Comparison of ENCODE assay signal across 21 cellular contexts in genomic region chr14:101226265-101226602, GRCh38.
DNase-seq lines count a peak whose midpoint lies in the region; TF ChIP-seq lines count a peak whose summit lies in the region.
"Had no signal": no experiment of that assay in that cellular context is flagged by ENCODE, and none has a peak within 500 bp of the region (broad histone marks: within the 10 kb centered on the region; RNA-seq: fewer than 3 reads in every experiment).

No MANE protein-coding gene starts in this region.

- H3K27ac ChIP-seq in neural progenitor cell: no peak overlapping the region
- H3K27ac ChIP-seq: 22Rv1, Peyer's patch had no signal

- no peak overlapping the region for H3K4me2 ChIP-seq in neural progenitor cell
- H3K4me2 ChIP-seq: GM23338 had no signal

- no peak overlapping the region for H3K4me3 ChIP-seq in neural progenitor cell
- H3K4me3 ChIP-seq: GM23338, Peyer's patch had no signal

- no peaks in the 10 kb centered on the region for H3K27me3 Mint-ChIP-seq in activated CD4-positive, alpha-beta memory T cell treated with anti-CD3 and anti-CD28 coated beads, Interleukin-2, amount 10 ng/mL, durations not matched to agents 7 days and 5 days
- H3K27me3 Mint-ChIP-seq in activated CD4-positive, alpha-beta memory T cell treated with anti-CD3 and anti-CD28 coated beads for 36 hours: peaks cover 9% of the 10 kb centered on the region
- H3K27me3 Mint-ChIP-seq in neural progenitor cell (ENCODE audit: insufficient read depth, low read depth): peaks cover 10% of the 10 kb centered on the region
- peaks cover 2% of the 10 kb centered on the region for H3K27me3 Mint-ChIP-seq in activated naive CD4-positive, alpha-beta T cell treated with anti-CD3 and anti-CD28 coated beads for 36 hours (ENCODE audit: low read depth)
- H3K27me3 Mint-ChIP-seq: CD4-positive, CD25-positive, alpha-beta regulatory T cell had no signal

- DNase-seq in activated CD4-positive, alpha-beta memory T cell treated with anti-CD3 and anti-CD28 coated beads, Interleukin-2, amount 10 ng/mL, durations not matched to agents 7 days and 5 days: peak; percentile 4
- DNase-seq in activated CD4-positive, alpha-beta memory T cell treated with anti-CD3 and anti-CD28 coated beads for 36 hours: no peak
- peak; percentile 9 for DNase-seq in GM13976 (ENCODE audit: low spot score)
- peak; percentile 17 for DNase-seq in islet precursor cell
- DNase-seq in neural progenitor cell (ENCODE audit: low spot score): no peak
- no peak for DNase-seq in activated naive CD4-positive, alpha-beta T cell treated with anti-CD3 and anti-CD28 coated beads for 36 hours
- no peak for DNase-seq in NCI-H526 treated with DMSO at 0.1 percent for 48 hours (lab: John Stamatoyannopoulos, UW)
- no peak for DNase-seq in CD1c-positive myeloid dendritic cell (ENCODE audit: extremely low spot score)
- DNase-seq: AML-193; CD4-positive, CD25-positive, alpha-beta regulatory T cell; DMS153; GF-D8; NCI-H1105 treated with DMSO at 0.1 percent for 48 hours; NCI-H1694; NCI-H2081 treated with DMSO at 0.1 percent for 48 hours; NCI-H748 treated with DMSO at 0.1 percent for 48 hours; NK-92 treated with Interleukin-12 subunit alpha and Interleukin-12 subunit beta, amount 100 ng/mL, for 24 hours; Peyer's patch had no signal

- no peaks in the 10 kb centered on the region for H3K36me3 Mint-ChIP-seq in activated CD4-positive, alpha-beta memory T cell treated with anti-CD3 and anti-CD28 coated beads, Interleukin-2, amount 10 ng/mL, durations not matched to agents 7 days and 5 days (ENCODE audit: low read depth)
- H3K36me3 Mint-ChIP-seq in activated CD4-positive, alpha-beta memory T cell treated with anti-CD3 and anti-CD28 coated beads for 36 hours: no peaks in the 10 kb centered on the region
- H3K36me3 Mint-ChIP-seq in neural progenitor cell: no peaks in the 10 kb centered on the region
- H3K36me3 Mint-ChIP-seq in activated naive CD4-positive, alpha-beta T cell treated with anti-CD3 and anti-CD28 coated beads for 36 hours (ENCODE audit: low read depth): no peaks in the 10 kb centered on the region
- H3K36me3 Mint-ChIP-seq: CD4-positive, CD25-positive, alpha-beta regulatory T cell had no signal

- POLR2A ChIA-PET in activated CD4-positive, alpha-beta memory T cell treated with anti-CD3 and anti-CD28 coated beads, Interleukin-2, amount 10 ng/mL, durations not matched to agents 7 days and 5 days (lab: Charles Lee): no interaction called here
- POLR2A ChIA-PET in activated CD4-positive, alpha-beta memory T cell treated with anti-CD3 and anti-CD28 coated beads for 36 hours (lab: Charles Lee): interaction anchor here (0.8 kb wide), 1 partner anchor 10 kb away, joined by 3 read pairs; no protein-coding TSS in a partner anchor

- H3K9ac ChIP-seq in neural progenitor cell: no peak overlapping the region

- TF ChIP-seq CTCF in GM13976 (IDR thresholded peaks at IDR 0.05; ENCODE audit: borderline replicate concordance, control extremely low read depth, extremely low read depth, insufficient read depth, missing control alignments) (no peak), neural progenitor cell (IDR thresholded peaks at IDR 0.05) (no peak)

- H3K36me3 ChIP-seq in neural progenitor cell: no peaks in the 10 kb centered on the region
- H3K36me3 ChIP-seq: Peyer's patch had no signal

- peaks cover 4% of the 10 kb centered on the region for H3K4me1 Mint-ChIP-seq in activated CD4-positive, alpha-beta memory T cell treated with anti-CD3 and anti-CD28 coated beads, Interleukin-2, amount 10 ng/mL, durations not matched to agents 7 days and 5 days
- H3K4me1 Mint-ChIP-seq in activated CD4-positive, alpha-beta memory T cell treated with anti-CD3 and anti-CD28 coated beads for 36 hours (ENCODE audit: low read depth): no peaks in the 10 kb centered on the region
- peaks cover 56% of the 10 kb centered on the region for H3K4me1 Mint-ChIP-seq in neural progenitor cell
- H3K4me1 Mint-ChIP-seq in activated naive CD4-positive, alpha-beta T cell treated with anti-CD3 and anti-CD28 coated beads for 36 hours (ENCODE audit: low read depth): no peaks in the 10 kb centered on the region
- H3K4me1 Mint-ChIP-seq: CD4-positive, CD25-positive, alpha-beta regulatory T cell had no signal

- H4K20me1 ChIP-seq in neural progenitor cell (ENCODE audit: low read depth): no peaks in the 10 kb centered on the region

- no peaks in the 10 kb centered on the region for H3K9me3 ChIP-seq in neural progenitor cell (ENCODE audit: low read depth)
- H3K9me3 ChIP-seq: Caco-2, Peyer's patch had no signal

- no peaks in the 10 kb centered on the region for H3K79me2 ChIP-seq in neural progenitor cell (ENCODE audit: low read depth)

- H2AFZ ChIP-seq in neural progenitor cell (replicated peaks): no peak overlapping the region
- H2AFZ ChIP-seq: GM23338 had no signal

- H3K27me3 ChIP-seq in neural progenitor cell: no peaks in the 10 kb centered on the region
- H3K27me3 ChIP-seq: Peyer's patch had no signal

- peaks cover 35% of the 10 kb centered on the region for H3K4me1 ChIP-seq in neural progenitor cell
- H3K4me1 ChIP-seq: Caco-2, Peyer's patch had no signal

- intact Hi-C loops in activated CD4-positive, alpha-beta memory T cell treated with anti-CD3 and anti-CD28 coated beads for 36 hours (cut with micrococcal nuclease): no loop called here
- intact Hi-C loops in activated naive CD4-positive, alpha-beta T cell treated with anti-CD3 and anti-CD28 coated beads for 36 hours (cut with micrococcal nuclease): no loop called here

- H3K9me3 Mint-ChIP-seq in activated CD4-positive, alpha-beta memory T cell treated with anti-CD3 and anti-CD28 coated beads, Interleukin-2, amount 10 ng/mL, durations not matched to agents 7 days and 5 days: no peaks in the 10 kb centered on the region
- H3K9me3 Mint-ChIP-seq in activated CD4-positive, alpha-beta memory T cell treated with anti-CD3 and anti-CD28 coated beads for 36 hours: no peaks in the 10 kb centered on the region
- peaks cover 2% of the 10 kb centered on the region for H3K9me3 Mint-ChIP-seq in neural progenitor cell
- no peaks in the 10 kb centered on the region for H3K9me3 Mint-ChIP-seq in activated naive CD4-positive, alpha-beta T cell treated with anti-CD3 and anti-CD28 coated beads for 36 hours
- H3K9me3 Mint-ChIP-seq: CD4-positive, CD25-positive, alpha-beta regulatory T cell had no signal

- CTCF ChIA-PET in activated CD4-positive, alpha-beta memory T cell treated with anti-CD3 and anti-CD28 coated beads, Interleukin-2, amount 10 ng/mL, durations not matched to agents 7 days and 5 days (lab: Charles Lee): no interaction called here
- CTCF ChIA-PET in activated CD4-positive, alpha-beta memory T cell treated with anti-CD3 and anti-CD28 coated beads for 36 hours (lab: Charles Lee): no interaction called here
- CTCF ChIA-PET in activated naive CD4-positive, alpha-beta T cell treated with anti-CD3 and anti-CD28 coated beads for 36 hours (lab: Charles Lee): interaction anchor here (0.6 kb wide), 1 partner anchor 319 kb away, joined by 3 read pairs; no protein-coding TSS in a partner anchor

- H3K4me3 Mint-ChIP-seq in activated CD4-positive, alpha-beta memory T cell treated with anti-CD3 and anti-CD28 coated beads, Interleukin-2, amount 10 ng/mL, durations not matched to agents 7 days and 5 days: no peak overlapping the region
- H3K4me3 Mint-ChIP-seq in activated CD4-positive, alpha-beta memory T cell treated with anti-CD3 and anti-CD28 coated beads for 36 hours: no peak overlapping the region
- H3K4me3 Mint-ChIP-seq in neural progenitor cell: no peak overlapping the region
- no peak overlapping the region for H3K4me3 Mint-ChIP-seq in activated naive CD4-positive, alpha-beta T cell treated with anti-CD3 and anti-CD28 coated beads for 36 hours
- H3K4me3 Mint-ChIP-seq: CD4-positive, CD25-positive, alpha-beta regulatory T cell; GM23338 had no signal

- H3F3A ChIP-seq in neural progenitor cell (ENCODE audit: low read depth): peaks cover 28% of the 10 kb centered on the region

- no peak overlapping the region for H3K27ac Mint-ChIP-seq in activated CD4-positive, alpha-beta memory T cell treated with anti-CD3 and anti-CD28 coated beads, Interleukin-2, amount 10 ng/mL, durations not matched to agents 7 days and 5 days
- H3K27ac Mint-ChIP-seq in activated CD4-positive, alpha-beta memory T cell treated with anti-CD3 and anti-CD28 coated beads for 36 hours: no peak overlapping the region
- peak overlapping the region; percentile 51 for H3K27ac Mint-ChIP-seq in neural progenitor cell
- no peak overlapping the region for H3K27ac Mint-ChIP-seq in activated naive CD4-positive, alpha-beta T cell treated with anti-CD3 and anti-CD28 coated beads for 36 hours
- H3K27ac Mint-ChIP-seq: GM23338 had no signal

- in situ Hi-C loops in GM13976 (cut with MboI; ENCODE audit: low sequenced_read_pairs, unreplicated experiment): no loop called here

Comparison
In these comparisons a context has a peak if more than half of its experiments do, and no peak if none do; other contexts are left out.
1. DNase-seq: peak in activated CD4-positive, alpha-beta memory T cell treated with anti-CD3 and anti-CD28 coated beads, Interleukin-2, amount 10 ng/mL, durations not matched to agents 7 days and 5 days (single experiment), GM13976 (single experiment) and islet precursor cell (single experiment); none in activated CD4-positive, alpha-beta memory T cell treated with anti-CD3 and anti-CD28 coated beads for 36 hours (single experiment), neural progenitor cell (single experiment), activated naive CD4-positive, alpha-beta T cell treated with anti-CD3 and anti-CD28 coated beads for 36 hours (single experiment), NCI-H526 treated with DMSO at 0.1 percent for 48 hours (single experiment) and CD1c-positive myeloid dendritic cell (single experiment).